In genomic region chr6:157552956-157553485, GRCh38 we compare ENCODE assay signal across 24 cellular contexts.
"Had no signal": no experiment of that assay in that cellular context is flagged by ENCODE, and none has a peak within 500 bp of the region (broad histone marks: within the 10 kb centered on the region; RNA-seq: fewer than 3 reads in every experiment).

No MANE protein-coding gene starts in this region.

- DNase-seq: activated CD4-positive, alpha-beta T cell treated with anti-CD3 and anti-CD28 coated beads for 1 hour; activated CD8-positive, alpha-beta memory T cell treated with anti-CD3 and anti-CD28 coated beads for 24 hours; activated CD8-positive, alpha-beta memory T cell treated with anti-CD3 and anti-CD28 coated beads, Interleukin-2, amount 50 U/mL, for 4 hours; activated T-cell treated with anti-CD3 and anti-CD28 coated beads, Interleukin-2, amount 50 U/mL, for 24 hours; aorta; dermis blood vessel endothelial cell; effector memory CD8-positive, alpha-beta T cell; hypothalamus; left ventricle myocardium superior; nucleus accumbens; right lobe of liver; stimulated activated CD4-positive, alpha-beta T cell treated with anti-CD3 and anti-CD28 coated beads, Interleukin-1b, Interleukin-23, amount 100 ng/mL, for 48 hours; T-helper 1 cell; testis; trophoblast cell; uterus; WERI-Rb-1 had no signal

- H3K9me3 ChIP-seq: esophagus muscularis mucosa, right lobe of liver, testis, uterus had no signal

- H3K4me3 Mint-ChIP-seq: activated T-cell treated with anti-CD3 and anti-CD28 coated beads, Interleukin-2, amount 50 U/mL, for 24 hours; activated T-helper 17 cell treated with anti-CD3 and anti-CD28 coated beads, Interleukin-2, amount 50 U/mL, for 72 hours; effector memory CD8-positive, alpha-beta T cell; nephron; stimulated activated effector memory CD8-positive, alpha-beta T cell treated with anti-CD3 and anti-CD28 coated beads, Interleukin-12 subunit alpha, Interleukin-12 subunit beta, amount 100 ng/mL, for 72 hours had no signal

- H3K27me3 ChIP-seq: esophagus muscularis mucosa, right lobe of liver, testis, uterus had no signal

- H3K36me3 ChIP-seq: esophagus muscularis mucosa, right lobe of liver, uterus, WERI-Rb-1 had no signal

- H3K9me3 Mint-ChIP-seq: activated T-cell treated with anti-CD3 and anti-CD28 coated beads, Interleukin-2, amount 50 U/mL, for 24 hours; activated T-helper 17 cell treated with anti-CD3 and anti-CD28 coated beads, Interleukin-2, amount 50 U/mL, for 72 hours; nephron; stimulated activated effector memory CD8-positive, alpha-beta T cell treated with anti-CD3 and anti-CD28 coated beads, Interleukin-12 subunit alpha, Interleukin-12 subunit beta, amount 100 ng/mL, for 72 hours had no signal

- H3K27me3 Mint-ChIP-seq: activated T-cell treated with anti-CD3 and anti-CD28 coated beads, Interleukin-2, amount 50 U/mL, for 24 hours; brain; effector memory CD8-positive, alpha-beta T cell had no signal

- H3K4me3 ChIP-seq: esophagus muscularis mucosa, right lobe of liver, skin epidermis, testis, uterus had no signal

- H3K27ac ChIP-seq: esophagus muscularis mucosa, right lobe of liver, skin epidermis, testis, uterus, WERI-Rb-1 had no signal

- H3K36me3 Mint-ChIP-seq: activated naive CD4-positive, alpha-beta T cell treated with anti-CD3 and anti-CD28 coated beads, Interleukin-2, amount 50 U/mL, for 72 hours; brain had no signal

- H3K27ac Mint-ChIP-seq: activated T-cell treated with anti-CD3 and anti-CD28 coated beads, Interleukin-2, amount 50 U/mL, for 24 hours; activated T-helper 17 cell treated with anti-CD3 and anti-CD28 coated beads, Interleukin-2, amount 50 U/mL, for 72 hours; stimulated activated effector memory CD8-positive, alpha-beta T cell treated with anti-CD3 and anti-CD28 coated beads, Interleukin-12 subunit alpha, Interleukin-12 subunit beta, amount 100 ng/mL, for 72 hours had no signal

- H3K4me1 ChIP-seq: esophagus muscularis mucosa, testis, uterus had no signal

- ATAC-seq: activated naive CD4-positive, alpha-beta T cell treated with anti-CD3 and anti-CD28 coated beads, Interleukin-2, amount 50 U/mL, for 72 hours; activated T-helper 17 cell treated with anti-CD3 and anti-CD28 coated beads, Interleukin-2, amount 50 U/mL, for 72 hours; effector memory CD8-positive, alpha-beta T cell; left ventricle myocardium superior; right lobe of liver; stimulated activated effector memory CD8-positive, alpha-beta T cell treated with anti-CD3 and anti-CD28 coated beads, Interleukin-12 subunit alpha, Interleukin-12 subunit beta, amount 100 ng/mL, for 72 hours had no signal
